In genomic region chr15:75213212-75213767, GRCh38 we compare ENCODE assay signal across 21 cellular contexts. TPM values are rescaled to one million over a fixed set of nuclear protein-coding genes. Genes with fewer than 3 reads are reported as not detected.
"Had no signal": no experiment of that assay in that cellular context is flagged by ENCODE, and none has a peak within 500 bp of the region (broad histone marks: within the 10 kb centered on the region; RNA-seq: fewer than 3 reads in every experiment).

No MANE protein-coding gene starts in this region.

- H3K27ac ChIP-seq: epithelial cell of prostate, heart right ventricle, parathyroid adenoma, suprapubic skin, VCaP had no signal

- ATAC-seq: activated T-cell treated with anti-CD3 and anti-CD28 coated beads, Interleukin-2, amount 50 U/mL, for 72 hours had no signal

- H3K9me3 ChIP-seq: heart right ventricle, suprapubic skin had no signal

- FAIRE-seq: frontal cortex had no signal

- H3K4me3 ChIP-seq: heart right ventricle, suprapubic skin had no signal

- H3K27me3 Mint-ChIP-seq: activated naive CD8-positive, alpha-beta T cell treated with anti-CD3 and anti-CD28 coated beads, Interleukin-2, amount 10 ng/mL, durations not matched to agents 7 days and 5 days; naive B cell had no signal

- DNase-seq: activated CD4-positive, alpha-beta T cell treated with anti-CD3 and anti-CD28 coated beads, Interleukin-2, amount 50 U/mL, for 48 hours; activated gamma-delta T cell treated with Interleukin-2 at 50 U/mL for 16 hours; activated naive CD8-positive, alpha-beta T cell treated with anti-CD3 and anti-CD28 coated beads, Interleukin-2, amount 10 ng/mL, durations not matched to agents 7 days and 5 days; activated T-cell treated with anti-CD3 and anti-CD28 coated beads, Interleukin-2, amount 50 U/mL, for 72 hours; aorta; heart right ventricle; naive B cell; stimulated activated CD4-positive, alpha-beta T cell treated with anti-CD3 and anti-CD28 coated beads, Interleukin-2, amount 100 ng/mL, for 48 hours; stimulated activated naive CD4-positive, alpha-beta T cell treated with Interleukin-2 at 50 U/mL for 16 hours; T-helper 1 cell; trophoblast cell had no signal

- H3K4me1 ChIP-seq: parathyroid adenoma had no signal

- H3K9ac ChIP-seq: parathyroid adenoma had no signal

- H3K27me3 ChIP-seq: heart right ventricle, suprapubic skin had no signal

- H2AFZ ChIP-seq: parathyroid adenoma had no signal

- H3K4me3 Mint-ChIP-seq: activated naive CD8-positive, alpha-beta T cell treated with anti-CD3 and anti-CD28 coated beads, Interleukin-2, amount 10 ng/mL, durations not matched to agents 7 days and 5 days; activated T-cell treated with anti-CD3 and anti-CD28 coated beads, Interleukin-2, amount 50 U/mL, for 72 hours; naive B cell had no signal

- H3K9me3 Mint-ChIP-seq: activated naive CD8-positive, alpha-beta T cell treated with anti-CD3 and anti-CD28 coated beads, Interleukin-2, amount 10 ng/mL, durations not matched to agents 7 days and 5 days; activated T-cell treated with anti-CD3 and anti-CD28 coated beads, Interleukin-2, amount 50 U/mL, for 72 hours; naive B cell had no signal

- H3K27ac Mint-ChIP-seq: activated naive CD8-positive, alpha-beta T cell treated with anti-CD3 and anti-CD28 coated beads, Interleukin-2, amount 10 ng/mL, durations not matched to agents 7 days and 5 days; activated T-cell treated with anti-CD3 and anti-CD28 coated beads, Interleukin-2, amount 50 U/mL, for 72 hours had no signal

RNA-seq across cellular contexts. Expression of gene GOLGA6C, which starts 44.8 kb away (rescaled TPM):
- total RNA-seq: activated naive CD8-positive, alpha-beta T cell treated with anti-CD3 and anti-CD28 coated beads, Interleukin-2, amount 10 ng/mL, durations not matched to agents 7 days and 5 days; aorta; cerebellum; dermis microvascular lymphatic vessel endothelial cell; frontal cortex; heart right ventricle; lung microvascular endothelial cell; renal cortical epithelial cell; skeletal muscle tissue; suprapubic skin had no signal
- polyA plus RNA-seq: aorta, heart right ventricle had no signal
